In genomic region chr9:37082214-37082765, GRCh38 we compare ENCODE assay signal across 13 cellular contexts. TPM values are rescaled to one million over a fixed set of nuclear protein-coding genes. Genes with fewer than 3 reads are reported as not detected.
A peak's percentile ranks its signal among the peaks of the same experiment; 100 is the strongest.
DNase-seq lines count a peak whose midpoint lies in the region; ATAC-seq, FAIRE-seq and TF ChIP-seq lines count a peak whose summit lies in the region.
"Had no signal": no experiment of that assay in that cellular context is flagged by ENCODE, and none has a peak within 500 bp of the region (broad histone marks: within the 10 kb centered on the region; RNA-seq: fewer than 3 reads in every experiment).

No MANE protein-coding gene starts in this region.

- no peaks in the 10 kb centered on the region; the same call in 1 of the 2 replicates for H4K20me1 ChIP-seq in DND-41 (ENCODE audit: insufficient read depth, low read length)
- H4K20me1 ChIP-seq in keratinocyte (ENCODE audit: control insufficient read depth, extremely low read depth, insufficient read depth, low read length), result no peaks in the 10 kb centered on the region

- no peak for FAIRE-seq in keratinocyte (lab: Jason Lieb, UNC)

- peaks cover 29% of the 10 kb centered on the region for H3K4me1 ChIP-seq in DND-41 (ENCODE audit: insufficient read depth, low read length)
- H3K4me1 ChIP-seq in keratinocyte (ENCODE audit: control insufficient read depth, extremely low read depth, insufficient read depth, low read length), result peaks cover 12% of the 10 kb centered on the region

- H2AFZ ChIP-seq in DND-41 (ENCODE audit: low read depth, low read length), result no peak overlapping the region
- no peak overlapping the region for H2AFZ ChIP-seq in keratinocyte (ENCODE audit: control insufficient read depth, low read length)

- TF ChIP-seq CTCF in DND-41 (IDR thresholded peaks at IDR 0.05; ENCODE audit: borderline replicate concordance, extremely low read depth, low read length, poor library complexity, severe bottlenecking) (no peak), WERI-Rb-1 (IDR thresholded peaks at IDR 0.05; ENCODE audit: low read depth, low read length) (no peak), keratinocyte (optimal IDR thresholded peaks at IDR 0.05 in 1 of 3, IDR thresholded peaks at IDR 0.05 in 1 of 3, conservative IDR thresholded peaks at IDR 0.05 in 1 of 3; ENCODE audit: extremely low read depth in 1 of 3, insufficient read depth in 2 of 3, low read length in 3 of 3) (no peak)

- H3K27me3 ChIP-seq in DND-41 (ENCODE audit: insufficient read depth, low read length, poor library complexity) (no peaks in the 10 kb centered on the region), WERI-Rb-1 (ENCODE audit: insufficient read depth, low read depth, severe bottlenecking) (no peaks in the 10 kb centered on the region), keratinocyte (ENCODE audit: control insufficient read depth, extremely low read depth, insufficient read depth, low read length) (no peaks in the 10 kb centered on the region)
- H3K27me3 ChIP-seq: esophagus muscularis mucosa, ovary had no signal

- H3K27ac ChIP-seq in DND-41 (ENCODE audit: low read length) (no peak overlapping the region), WERI-Rb-1 (peak overlapping the region; percentile 13), keratinocyte (ENCODE audit: control insufficient read depth, insufficient read depth, low read length) (no peak overlapping the region)
- H3K27ac ChIP-seq: esophagus muscularis mucosa, ovary had no signal

- no peaks in the 10 kb centered on the region for H3K9me1 ChIP-seq in keratinocyte (ENCODE audit: control insufficient read depth, extremely low read depth, insufficient read depth, low read length)

- dilution Hi-C loops in keratinocyte (cut with MboI; ENCODE audit: extremely low pct_ligation_motif_present, low sequenced_read_pairs), result no loop called here

- no peak overlapping the region for H3K9ac ChIP-seq in DND-41 (ENCODE audit: low read depth, low read length)
- H3K9ac ChIP-seq in keratinocyte (ENCODE audit: control insufficient read depth, extremely low read depth, insufficient read depth, low read length), result no peak overlapping the region

- peaks cover 57% of the 10 kb centered on the region for H3K79me2 ChIP-seq in DND-41 (ENCODE audit: insufficient read depth, low read length)
- H3K79me2 ChIP-seq in keratinocyte (ENCODE audit: control insufficient read depth, insufficient read depth, low read length), result peaks cover 21% of the 10 kb centered on the region

- no peak overlapping the region for H3K4me3 ChIP-seq in DND-41 (ENCODE audit: low read depth in 1 of 2, low read length in 2 of 2)
- no peak overlapping the region for H3K4me3 ChIP-seq in Jurkat, Clone E6-1 (ENCODE audit: low read length)
- no peak overlapping the region; the same call in 1 of the 2 replicates for H3K4me3 ChIP-seq in WERI-Rb-1 (ENCODE audit: low read depth, low read length)
- H3K4me3 ChIP-seq in keratinocyte (ENCODE audit: control insufficient read depth in 2 of 3, extremely low read depth in 1 of 3, insufficient read depth in 2 of 3, low read depth in 1 of 3, low read length in 3 of 3), result no peak overlapping the region
- H3K4me3 ChIP-seq: esophagus muscularis mucosa, ovary had no signal

- H3K9me3 ChIP-seq in DND-41 (ENCODE audit: insufficient read depth, low read length, severe bottlenecking) (no peaks in the 10 kb centered on the region), WERI-Rb-1 (ENCODE audit: severe bottlenecking) (no peaks in the 10 kb centered on the region), keratinocyte (ENCODE audit: control insufficient read depth, low read depth, low read length) (no peaks in the 10 kb centered on the region)
- H3K9me3 ChIP-seq: esophagus muscularis mucosa, ovary had no signal

- DNase-seq in DND-41 (no peak), WERI-Rb-1 (no peak), keratinocyte (ENCODE audit: low read depth, low spot score) (no peak), NCI-H524 (lab: John Stamatoyannopoulos, UW) (no peak)
- peak; percentile 48 for DNase-seq in Jurkat, Clone E6-1 (ENCODE audit: low read depth, low spot score)
- DNase-seq: activated CD4-positive, alpha-beta T cell treated with anti-CD3 and anti-CD28 coated beads for 48 hours; activated gamma-delta T cell; KG1; NCI-H1694 treated with DMSO at 0.1 percent for 48 hours had no signal

- no peak for ATAC-seq in DND-41 (ENCODE audit: insufficient read depth, low read depth)
- no peak for ATAC-seq in GM21526 (IDR thresholded peaks at IDR 0.05; ENCODE audit: low FRiP score, unreplicated experiment)
- no peak for ATAC-seq in GM21576 (IDR thresholded peaks at IDR 0.05; ENCODE audit: unreplicated experiment)

- H3K36me3 ChIP-seq in DND-41 (ENCODE audit: insufficient read depth, low read length) (peaks cover 15% of the 10 kb centered on the region), WERI-Rb-1 (peaks cover 10% of the 10 kb centered on the region), keratinocyte (ENCODE audit: control insufficient read depth in 2 of 2, extremely low read depth in 1 of 2, insufficient read depth in 2 of 2, low read length in 2 of 2) (peaks cover 7 to 8% of the 10 kb centered on the region in 2 experiments)
- H3K36me3 ChIP-seq: ovary had no signal

- peak overlapping the region; percentile 65; the same call in 1 of the 2 replicates for H3K4me2 ChIP-seq in DND-41 (ENCODE audit: insufficient read depth, low read length)
- peak overlapping the region; percentile 25 for H3K4me2 ChIP-seq in keratinocyte (ENCODE audit: control insufficient read depth, extremely low read depth, insufficient read depth, low read depth, low read length)

RNA-seq across cellular contexts. Expression of gene ZCCHC7, which starts 38.1 kb away (rescaled TPM):
- 44.3 TPM for polyA plus RNA-seq in Jurkat, Clone E6-1 (2012; ENCODE audit: insufficient read depth, insufficient read length)
- polyA plus RNA-seq in keratinocyte, result 11.9 to 17.1 TPM (median 16.5 TPM) in 3 replicates
- 25.4 TPM for polyA plus RNA-seq in keratinocyte (2011; ENCODE audit: low read depth)
- polyA plus RNA-seq in keratinocyte (2011; cell fraction: cytosol; rRNA removed), result 11.5 and 17.9 TPM in 2 replicates
- polyA plus RNA-seq in keratinocyte (2011; cell fraction: nucleus; rRNA removed), result 18.5 and 22.0 TPM in 2 replicates
- 9.0 and 14.8 TPM in 2 replicates for polyA plus RNA-seq in keratinocyte (2012; ENCODE audit: low replicate concordance)
- polyA minus RNA-seq in keratinocyte, result 13.2 to 27.6 TPM (median 19.9 TPM) in 3 replicates
- polyA minus RNA-seq in keratinocyte (2011; cell fraction: cytosol; rRNA and poly(A)+ RNA removed), result 17.8 TPM
- 10.0 and 21.3 TPM in 2 replicates for polyA minus RNA-seq in keratinocyte (2011; cell fraction: nucleus; rRNA and poly(A)+ RNA removed)

RNA-seq across cellular contexts. Expression of gene PAX5, which starts 48.2 kb away (rescaled TPM):
- polyA plus RNA-seq in Jurkat, Clone E6-1 (2012; ENCODE audit: insufficient read depth, insufficient read length), result 0.10 TPM
- polyA plus RNA-seq in keratinocyte, result not detected in 3 replicates
- not detected for polyA plus RNA-seq in keratinocyte (2011; ENCODE audit: low read depth)
- polyA plus RNA-seq in keratinocyte (2011; cell fraction: cytosol; rRNA removed), result not detected in 2 replicates
- not detected in 2 replicates for polyA plus RNA-seq in keratinocyte (2011; cell fraction: nucleus; rRNA removed)
- not detected in 2 replicates for polyA plus RNA-seq in keratinocyte (2012; ENCODE audit: low replicate concordance)
- polyA minus RNA-seq in keratinocyte, result not detected in 3 replicates
- polyA minus RNA-seq in keratinocyte (2011; cell fraction: cytosol; rRNA and poly(A)+ RNA removed), result not detected
- polyA minus RNA-seq in keratinocyte (2011; cell fraction: nucleus; rRNA and poly(A)+ RNA removed), result not detected in 2 replicates
